Comparison of ENCODE assay signal across 22 cellular contexts in genomic region chr4:53714377-53715140, GRCh38.
DNase-seq lines count a peak whose midpoint lies in the region; ATAC-seq, FAIRE-seq and TF ChIP-seq lines count a peak whose summit lies in the region.
"Had no signal": no experiment of that assay in that cellular context is flagged by ENCODE, and none has a peak within 500 bp of the region (broad histone marks: within the 10 kb centered on the region; RNA-seq: fewer than 3 reads in every experiment).

No MANE protein-coding gene starts in this region.

- no peak overlapping the region for H2AFZ ChIP-seq in smooth muscle cell (ENCODE audit: low read depth)

- no peak overlapping the region for H3K9ac ChIP-seq in smooth muscle cell (ENCODE audit: low read depth)

- H3K79me2 ChIP-seq in smooth muscle cell (ENCODE audit: low read depth): no peaks in the 10 kb centered on the region

- H3K27me3 ChIP-seq in smooth muscle cell (ENCODE audit: low read depth): no peaks in the 10 kb centered on the region
- H3K27me3 ChIP-seq: colonic mucosa, heart left ventricle, SJSA1 had no signal

- no peaks in the 10 kb centered on the region for H3K9me3 ChIP-seq in smooth muscle cell (replicated peaks; ENCODE audit: low read depth)
- H3K9me3 ChIP-seq: colonic mucosa, HAP-1, heart left ventricle, SJSA1 had no signal

- FAIRE-seq in HTR-8/SVneo (lab: Jason Lieb, UNC): no peak
- FAIRE-seq: endothelial cell of umbilical vein, GM18507, keratinocyte had no signal

- TF ChIP-seq CTCF in fibroblast of villous mesenchyme (IDR thresholded peaks at IDR 0.05; ENCODE audit: insufficient read depth, low read depth, low read length) (no peak), smooth muscle cell (IDR thresholded peaks at IDR 0.05; ENCODE audit: borderline replicate concordance, insufficient read depth, poor library complexity, severe bottlenecking) (no peak)

- peak; percentile 87 for ATAC-seq in SK-N-SH treated with all-trans-retinoic acid at 6 μM for 48 hours
- ATAC-seq: activated CD8-positive, alpha-beta memory T cell treated with anti-CD3 and anti-CD28 coated beads, Interleukin-2, amount 10 ng/mL, durations not matched to agents 7 days and 5 days; heart left ventricle had no signal

- no peaks in the 10 kb centered on the region for H4K20me1 ChIP-seq in smooth muscle cell (ENCODE audit: low read depth)

- H3K4me3 ChIP-seq in fibroblast of villous mesenchyme (ENCODE audit: low read depth, low read length): no peak overlapping the region
- no peak overlapping the region for H3K4me3 ChIP-seq in smooth muscle cell
- H3K4me3 ChIP-seq: colonic mucosa, HAP-1, heart left ventricle, SJSA1 had no signal

- H3K4me2 ChIP-seq in smooth muscle cell: peak overlapping the region; percentile 27

- H3F3A ChIP-seq in smooth muscle cell (ENCODE audit: low read depth): peaks cover 5% of the 10 kb centered on the region

- H3K4me1 ChIP-seq in smooth muscle cell (ENCODE audit: low read depth): no peaks in the 10 kb centered on the region
- H3K4me1 ChIP-seq: colonic mucosa, HAP-1, SJSA1 had no signal

- peak; percentile 58 for DNase-seq in HCEC 1CT
- DNase-seq in fibroblast of villous mesenchyme (ENCODE audit: low read depth): peak; percentile 66
- DNase-seq in smooth muscle cell (lab: John Stamatoyannopoulos, UW; ENCODE audit: unreplicated experiment): no peak
- DNase-seq in MV-4-11 (lab: John Stamatoyannopoulos, UW): no peak
- DNase-seq in foreskin melanocyte: no peak
- DNase-seq in HTR-8/SVneo (ENCODE audit: insufficient read length, low spot score): no peak
- DNase-seq in OCI-M1 (lab: John Stamatoyannopoulos, UW): no peak
- DNase-seq: activated CD8-positive, alpha-beta memory T cell treated with anti-CD3 and anti-CD28 coated beads, Interleukin-2, amount 10 ng/mL, durations not matched to agents 7 days and 5 days; activated gamma-delta T cell; aorta; colonic mucosa; heart left ventricle; mammary epithelial cell; NCI-H187 treated with DMSO at 0.1 percent for 48 hours; NCI-H510A treated with DMSO at 0.1 percent for 48 hours; stimulated activated naive CD4-positive, alpha-beta T cell had no signal

- WGBS in smooth muscle cell (ENCODE audit: low lambda C conversion rate): 37% methylated on average over 6 of the region's 6 CpGs

- H3K36me3 ChIP-seq in smooth muscle cell (ENCODE audit: low read depth): no peaks in the 10 kb centered on the region
- H3K36me3 ChIP-seq: colonic mucosa, HAP-1, heart left ventricle, SJSA1 had no signal

- H3K27ac ChIP-seq in smooth muscle cell (ENCODE audit: low read depth): peak overlapping the region; percentile 66
- H3K27ac ChIP-seq: colonic mucosa, SJSA1 had no signal

TF ChIP-seq in SK-N-SH treated with all-trans-retinoic acid at 6 μM for 48 hours, 23 proteins besides CTCF, POLR2A, EP300 and RAD21:
- TF ChIP-seq POU6F1 (CRISPR knock-in tag; IDR thresholded peaks at IDR 0.05; ENCODE audit: borderline replicate concordance, low read depth): peak; percentile 57; the same call in 1 of the 2 replicates
- TF ChIP-seq CSRNP3 (CRISPR knock-in tag; IDR thresholded peaks at IDR 0.05): no peak
- TF ChIP-seq ISL1 (CRISPR knock-in tag; IDR thresholded peaks at IDR 0.05): peak; percentile 92
- TF ChIP-seq ZC3H10 (CRISPR knock-in tag; IDR thresholded peaks at IDR 0.05): no peak

Comparison
In these comparisons a context has a peak if more than half of its experiments do, and no peak if none do; other contexts are left out.
1. DNase-seq: peak in HCEC 1CT (single experiment) and fibroblast of villous mesenchyme (single experiment); none in smooth muscle cell (single experiment), MV-4-11 (single experiment), foreskin melanocyte (single experiment), HTR-8/SVneo (single experiment) and OCI-M1 (single experiment).